Comparison of ENCODE assay signal across 29 cellular contexts in genomic region chr6:26464014-26464413, GRCh38. TPM values are rescaled to one million over a fixed set of nuclear protein-coding genes. Genes with fewer than 3 reads are reported as not detected.
A peak's percentile ranks its signal among the peaks of the same experiment; 100 is the strongest.
DNase-seq lines count a peak whose midpoint lies in the region; ATAC-seq, FAIRE-seq and TF ChIP-seq lines count a peak whose summit lies in the region.
"Had no signal": no experiment of that assay in that cellular context is flagged by ENCODE, and none has a peak within 500 bp of the region (broad histone marks: within the 10 kb centered on the region; RNA-seq: fewer than 3 reads in every experiment).

No MANE protein-coding gene starts in this region.

- H3K4me1 Mint-ChIP-seq in stimulated activated naive CD8-positive, alpha-beta T cell treated with anti-CD3 and anti-CD28 coated beads, Interleukin-15, Interleukin-2, amounts not matched to agents 100 ng/mL and 50 ng/mL, for 24 hours (ENCODE audit: low read depth): peaks cover 55% of the 10 kb centered on the region
- peaks cover 36% of the 10 kb centered on the region for H3K4me1 Mint-ChIP-seq in activated T-helper 17 cell treated with anti-CD3 and anti-CD28 coated beads, Interleukin-2, amount 50 U/mL, for 72 hours

- peak overlapping the region; percentile 21 for H3K27ac Mint-ChIP-seq in stimulated activated naive CD8-positive, alpha-beta T cell treated with anti-CD3 and anti-CD28 coated beads, Interleukin-15, Interleukin-2, amounts not matched to agents 100 ng/mL and 50 ng/mL, for 24 hours
- peak overlapping the region; percentile 64 for H3K27ac Mint-ChIP-seq in activated T-helper 17 cell treated with anti-CD3 and anti-CD28 coated beads, Interleukin-2, amount 50 U/mL, for 72 hours

- H3K4me1 ChIP-seq in endothelial cell of umbilical vein (ENCODE audit: control insufficient read depth, extremely low read depth, insufficient read depth, low read length): peaks cover 8% of the 10 kb centered on the region
- H3K4me1 ChIP-seq: Caco-2 had no signal

- H3K27me3 ChIP-seq in endothelial cell of umbilical vein (ENCODE audit: control insufficient read depth in 2 of 2, insufficient read depth in 2 of 2, low read length in 2 of 2): no peaks in the 10 kb centered on the region
- H3K27me3 ChIP-seq: left lung, sigmoid colon had no signal

- H3K27ac ChIP-seq in endothelial cell of umbilical vein (ENCODE audit: insufficient read depth, low read depth, low read length): no peak overlapping the region
- H3K27ac ChIP-seq: RWPE1, sigmoid colon, SK-N-MC, thoracic aorta had no signal

- H3K9me3 Mint-ChIP-seq in stimulated activated naive CD8-positive, alpha-beta T cell treated with anti-CD3 and anti-CD28 coated beads, Interleukin-15, Interleukin-2, amounts not matched to agents 100 ng/mL and 50 ng/mL, for 24 hours: no peaks in the 10 kb centered on the region
- no peaks in the 10 kb centered on the region for H3K9me3 Mint-ChIP-seq in activated T-helper 17 cell treated with anti-CD3 and anti-CD28 coated beads, Interleukin-2, amount 50 U/mL, for 72 hours
- H3K9me3 Mint-ChIP-seq: neural crest cell had no signal

- no peak for DNase-seq in stimulated activated naive CD8-positive, alpha-beta T cell treated with anti-CD3 and anti-CD28 coated beads, Interleukin-15, Interleukin-2, amounts not matched to agents 100 U/mL and 50 U/mL, for 24 hours
- peak; percentile 11 for DNase-seq in endothelial cell of umbilical vein (ENCODE audit: low read depth, low spot score)
- no peak for DNase-seq in cerebellar nuclear complex (lab: John Stamatoyannopoulos, UW)
- DNase-seq in NCI-H524 treated with DMSO at 0.1 percent for 48 hours (lab: John Stamatoyannopoulos, UW): no peak
- DNase-seq: activated gamma-delta T cell; Caco-2; central memory CD4-positive, alpha-beta T cell; DND-41; foreskin melanocyte; left lung; midbrain; NCI-H1694; NCI-H2171 treated with DMSO at 0.1 percent for 48 hours; NCI-H69; posterior cingulate gyrus; sigmoid colon; T-helper 9 cell had no signal

- peaks cover 27% of the 10 kb centered on the region for H3K79me2 ChIP-seq in endothelial cell of umbilical vein (ENCODE audit: control insufficient read depth, insufficient read depth, low read length)

- H3K27me3 Mint-ChIP-seq in stimulated activated naive CD8-positive, alpha-beta T cell treated with anti-CD3 and anti-CD28 coated beads, Interleukin-15, Interleukin-2, amounts not matched to agents 100 ng/mL and 50 ng/mL, for 24 hours: no peaks in the 10 kb centered on the region
- H3K27me3 Mint-ChIP-seq in activated T-helper 17 cell treated with anti-CD3 and anti-CD28 coated beads, Interleukin-2, amount 50 U/mL, for 72 hours: no peaks in the 10 kb centered on the region

- H3K4me3 ChIP-seq in endothelial cell of umbilical vein (replicated peaks in 1 of 3; ENCODE audit: insufficient read depth in 1 of 3, low read depth in 1 of 3, low read length in 3 of 3): no peak overlapping the region
- H3K4me3 ChIP-seq: left lung, sigmoid colon, SK-N-MC, thoracic aorta had no signal

- BruUV-seq in endothelial cell of umbilical vein (replicated peaks; lab: Mats Ljungman, UMichigan): no TSS peak

- TF ChIP-seq POLR2A in endothelial cell of umbilical vein (IDR thresholded peaks at IDR 0.05; ENCODE audit: low read depth, low read length): no peak

- ATAC-seq in stimulated activated naive CD8-positive, alpha-beta T cell treated with anti-CD3 and anti-CD28 coated beads, Interleukin-15, Interleukin-2, amounts not matched to agents 100 U/mL and 50 U/mL, for 24 hours: no peak
- no peak for ATAC-seq in activated T-helper 17 cell treated with anti-CD3 and anti-CD28 coated beads, Interleukin-2, amount 50 U/mL, for 72 hours (replicated peaks)
- ATAC-seq in GM21619 (IDR thresholded peaks at IDR 0.05; ENCODE audit: unreplicated experiment): no peak
- ATAC-seq: left lung had no signal

- intact Hi-C loops in endothelial cell of umbilical vein (cut with micrococcal nuclease): no loop called here

- peaks cover 38 to 43% of the 10 kb centered on the region in 2 experiments for H3K36me3 ChIP-seq in endothelial cell of umbilical vein (ENCODE audit: control insufficient read depth in 2 of 2, extremely low read depth in 1 of 2, insufficient read depth in 2 of 2, low read length in 2 of 2)

- no peaks in the 10 kb centered on the region for H3K9me3 ChIP-seq in endothelial cell of umbilical vein (replicated peaks; ENCODE audit: control insufficient read depth, insufficient read depth, low read length)
- H3K9me3 ChIP-seq: Caco-2, left lung, sigmoid colon, thoracic aorta had no signal

- no peaks in the 10 kb centered on the region for H4K20me1 ChIP-seq in endothelial cell of umbilical vein (replicated peaks; ENCODE audit: control insufficient read depth, extremely low read depth, insufficient read depth, low read length)

- FAIRE-seq in endothelial cell of umbilical vein (lab: Jason Lieb, UNC): no peak
- FAIRE-seq: astrocyte, GM12892, GM19239, HTR-8/SVneo had no signal

- no peak overlapping the region for H2AFZ ChIP-seq in endothelial cell of umbilical vein (ENCODE audit: low read depth, low read length)

- peaks cover 93% of the 10 kb centered on the region for H3K36me3 Mint-ChIP-seq in stimulated activated naive CD8-positive, alpha-beta T cell treated with anti-CD3 and anti-CD28 coated beads, Interleukin-15, Interleukin-2, amounts not matched to agents 100 ng/mL and 50 ng/mL, for 24 hours (ENCODE audit: low read depth)
- peaks cover 100% of the 10 kb centered on the region for H3K36me3 Mint-ChIP-seq in activated T-helper 17 cell treated with anti-CD3 and anti-CD28 coated beads, Interleukin-2, amount 50 U/mL, for 72 hours (ENCODE audit: low read depth)

- H3K4me3 Mint-ChIP-seq in stimulated activated naive CD8-positive, alpha-beta T cell treated with anti-CD3 and anti-CD28 coated beads, Interleukin-15, Interleukin-2, amounts not matched to agents 100 ng/mL and 50 ng/mL, for 24 hours: no peak overlapping the region
- no peak overlapping the region for H3K4me3 Mint-ChIP-seq in activated T-helper 17 cell treated with anti-CD3 and anti-CD28 coated beads, Interleukin-2, amount 50 U/mL, for 72 hours
- H3K4me3 Mint-ChIP-seq: neural crest cell had no signal

- no peak for TF ChIP-seq CTCF in endothelial cell of umbilical vein (IDR thresholded peaks at IDR 0.05; ENCODE audit: extremely low read depth in 1 of 2, insufficient read depth in 1 of 2, low read depth in 1 of 2, low read length in 2 of 2)

- H3K9me1 ChIP-seq in endothelial cell of umbilical vein (replicated peaks; ENCODE audit: control insufficient read depth, extremely low read depth, insufficient read depth, low read length): no peaks in the 10 kb centered on the region

- no peak overlapping the region for H3K9ac ChIP-seq in endothelial cell of umbilical vein (replicated peaks; ENCODE audit: extremely low read depth, insufficient read depth, low read length)

- CTCF ChIA-PET in endothelial cell of umbilical vein (lab: Charles Lee): no interaction called here

- no peak overlapping the region for H3K4me2 ChIP-seq in endothelial cell of umbilical vein (ENCODE audit: insufficient read depth, low read length)

- POLR2A ChIA-PET in endothelial cell of umbilical vein (lab: Charles Lee): no interaction called here

- dilution Hi-C loops in endothelial cell of umbilical vein (cut with MboI; ENCODE audit: extremely low pct_ligation_motif_present, low sequenced_read_pairs): no loop called here

TF ChIP-seq in endothelial cell of umbilical vein, 7 proteins besides CTCF, POLR2A, EP300 and RAD21 (continues in another document):
- TF ChIP-seq FOS (IDR thresholded peaks at IDR 0.05; ENCODE audit: borderline replicate concordance, insufficient read depth, low read length): no peak
- no peak for TF ChIP-seq JUN (IDR thresholded peaks at IDR 0.05; ENCODE audit: borderline replicate concordance, insufficient read depth, insufficient read length, low read depth)
- TF ChIP-seq MAX (IDR thresholded peaks at IDR 0.05; ENCODE audit: insufficient read depth, insufficient read length): no peak
- TF ChIP-seq GATA2 (IDR thresholded peaks at IDR 0.05; ENCODE audit: insufficient read depth, insufficient read length, low read depth, low read length): no peak

RNA-seq across cellular contexts. Expression of gene BTN2A1, which starts 6.3 kb away (rescaled TPM):
- 10 to 100 TPM; 26.1 to 36.3 TPM for total RNA-seq in activated T-helper 17 cell treated with anti-CD3 and anti-CD28 coated beads, Interleukin-2, amount 50 U/mL, for 72 hours
- total RNA-seq in endothelial cell of umbilical vein: 23.4 and 25.1 TPM in 2 replicates
- 26.3 and 31.9 TPM in 2 replicates for polyA plus RNA-seq in endothelial cell of umbilical vein
- 29.5 and 32.1 TPM in 2 replicates for polyA plus RNA-seq in endothelial cell of umbilical vein (2011; cell fraction: cytosol; rRNA removed)
- polyA plus RNA-seq in endothelial cell of umbilical vein (2011; cell fraction: nucleus; rRNA removed): 62.1 and 68.7 TPM in 2 replicates
- polyA plus RNA-seq in endothelial cell of umbilical vein (2012): 21.3 and 25.6 TPM in 2 replicates
- 29.3 and 39.5 TPM in 2 replicates for polyA minus RNA-seq in endothelial cell of umbilical vein
- polyA minus RNA-seq in endothelial cell of umbilical vein (2011; cell fraction: cytosol; rRNA and poly(A)+ RNA removed): 3.9 TPM
- 18.5 and 20.2 TPM in 2 replicates for polyA minus RNA-seq in endothelial cell of umbilical vein (2011; cell fraction: nucleus; rRNA and poly(A)+ RNA removed)

RNA-seq across cellular contexts. Expression of gene BTN3A3, which starts 23.7 kb away (rescaled TPM):
- 10 to 100 TPM; 31.1 to 77.1 TPM for total RNA-seq in activated T-helper 17 cell treated with anti-CD3 and anti-CD28 coated beads, Interleukin-2, amount 50 U/mL, for 72 hours
- 7.5 and 10.9 TPM in 2 replicates for total RNA-seq in endothelial cell of umbilical vein
- 5.9 and 8.1 TPM in 2 replicates for polyA plus RNA-seq in endothelial cell of umbilical vein
- 8.5 and 9.0 TPM in 2 replicates for polyA plus RNA-seq in endothelial cell of umbilical vein (2011; cell fraction: cytosol; rRNA removed)
- 29.1 and 32.3 TPM in 2 replicates for polyA plus RNA-seq in endothelial cell of umbilical vein (2011; cell fraction: nucleus; rRNA removed)
- polyA plus RNA-seq in endothelial cell of umbilical vein (2012): 9.6 and 11.4 TPM in 2 replicates
- polyA minus RNA-seq in endothelial cell of umbilical vein: 15.9 and 27.7 TPM in 2 replicates
- polyA minus RNA-seq in endothelial cell of umbilical vein (2011; cell fraction: cytosol; rRNA and poly(A)+ RNA removed): 8.6 TPM
- 11.5 and 12.1 TPM in 2 replicates for polyA minus RNA-seq in endothelial cell of umbilical vein (2011; cell fraction: nucleus; rRNA and poly(A)+ RNA removed)

RNA-seq across cellular contexts. Expression of gene BTN1A1, which starts 36.1 kb away (rescaled TPM):
- total RNA-seq in activated T-helper 17 cell treated with anti-CD3 and anti-CD28 coated beads, Interleukin-2, amount 50 U/mL, for 72 hours: under 1 TPM in 1 of 2 donors, not detected in 1; 0.21 TPM
- not detected in 2 replicates for total RNA-seq in endothelial cell of umbilical vein
- not detected in 2 replicates for polyA plus RNA-seq in endothelial cell of umbilical vein
- polyA plus RNA-seq in endothelial cell of umbilical vein (2011; cell fraction: cytosol; rRNA removed): not detected in 2 replicates
- polyA plus RNA-seq in endothelial cell of umbilical vein (2011; cell fraction: nucleus; rRNA removed): not detected in 2 replicates
- polyA plus RNA-seq in endothelial cell of umbilical vein (2012): not detected in 2 replicates
- polyA minus RNA-seq in endothelial cell of umbilical vein: not detected in 2 replicates
- not detected for polyA minus RNA-seq in endothelial cell of umbilical vein (2011; cell fraction: cytosol; rRNA and poly(A)+ RNA removed)
- polyA minus RNA-seq in endothelial cell of umbilical vein (2011; cell fraction: nucleus; rRNA and poly(A)+ RNA removed): not detected in 2 replicates
- total RNA-seq: astrocyte, left lung, neural crest cell, thoracic aorta had no signal
- polyA plus RNA-seq: esophagus had no signal
